In genomic region chr17:30344283-30345088, GRCh38 we compare ENCODE assay signal across 8 cellular contexts. TPM values are rescaled to one million over a fixed set of nuclear protein-coding genes. Genes with fewer than 3 reads are reported as not detected.
DNase-seq lines count a peak whose midpoint lies in the region; ATAC-seq and TF ChIP-seq lines count a peak whose summit lies in the region.

No MANE protein-coding gene starts in this region.

- no peaks in the 10 kb centered on the region for H3K79me2 ChIP-seq in hepatocyte

- H3K9ac ChIP-seq in skeletal muscle satellite cell (ENCODE audit: low read depth, low read length), result no peak overlapping the region

- DNase-seq in NCI-H82 (lab: John Stamatoyannopoulos, UW) (peak; percentile 23), NCI-H82 treated with DMSO at 0.1 percent for 48 hours (lab: John Stamatoyannopoulos, UW; ENCODE audit: unreplicated experiment) (no peak), amniotic epithelial cell (ENCODE audit: low read depth) (peak; percentile 94), hepatocyte (ENCODE audit: low spot score) (peak; percentile 79), 8988T (no peak)
- DNase-seq in stimulated activated CD4-positive, alpha-beta T cell treated with anti-CD3 and anti-CD28 coated beads, Interleukin-2, amount 100 ng/mL, for 24 hours, result no peak

- H3K4me1 ChIP-seq in hepatocyte (ENCODE audit: insufficient read depth) (peaks cover 27% of the 10 kb centered on the region), skeletal muscle satellite cell (ENCODE audit: control insufficient read depth, insufficient read depth, low read length) (peaks cover 32% of the 10 kb centered on the region)

- no peak for ATAC-seq in HG03378 (IDR thresholded peaks at IDR 0.05; ENCODE audit: unreplicated experiment)

- no peak for TF ChIP-seq CTCF in hepatocyte (IDR thresholded peaks at IDR 0.05; ENCODE audit: poor library complexity)

- peak overlapping the region; percentile 68 for H3K4me2 ChIP-seq in hepatocyte
- peak overlapping the region; percentile 22 for H3K4me2 ChIP-seq in skeletal muscle satellite cell (ENCODE audit: low read length)

- H3K36me3 ChIP-seq in hepatocyte (replicated peaks; ENCODE audit: insufficient read depth, low read depth) (no peaks in the 10 kb centered on the region), skeletal muscle satellite cell (ENCODE audit: insufficient read depth, low read length) (no peaks in the 10 kb centered on the region)

- no peaks in the 10 kb centered on the region for H4K20me1 ChIP-seq in hepatocyte (ENCODE audit: insufficient read depth, poor library complexity, severe bottlenecking)

- no peaks in the 10 kb centered on the region for H3K27me3 ChIP-seq in hepatocyte
- peaks cover 5% of the 10 kb centered on the region for H3K27me3 ChIP-seq in skeletal muscle satellite cell (ENCODE audit: control insufficient read depth, insufficient read depth, low read length)

- peak overlapping the region; percentile 87 for H3K27ac ChIP-seq in hepatocyte

- WGBS in hepatocyte (ENCODE audit: low lambda C conversion rate, missing lambda C conversion rate), result 37% methylated on average over 9 of the region's 9 CpGs

- H2AFZ ChIP-seq in hepatocyte, result peak overlapping the region; percentile 58

- H3K9me2 ChIP-seq in hepatocyte (replicated peaks; ENCODE audit: insufficient read depth), result no peaks in the 10 kb centered on the region

- no peak overlapping the region for H3K4me3 ChIP-seq in hepatocyte
- H3K4me3 ChIP-seq in skeletal muscle satellite cell (ENCODE audit: low read length), result no peak overlapping the region

- no peaks in the 10 kb centered on the region for H3K9me3 ChIP-seq in hepatocyte (ENCODE audit: low read depth)
- H3K9me3 ChIP-seq in skeletal muscle satellite cell (replicated peaks; ENCODE audit: low read length), result no peaks in the 10 kb centered on the region

RNA-seq across cellular contexts. Expression of gene TMIGD1, which starts 10.6 kb away (rescaled TPM):
- 3.2 and 3.3 TPM in 2 replicates for total RNA-seq in hepatocyte
- 1.3 and 2.5 TPM in 2 replicates for polyA plus RNA-seq in hepatocyte
- total RNA-seq in skeletal muscle satellite cell (2012; rRNA removed), result not detected in 2 replicates

RNA-seq across cellular contexts. Expression of gene CPD, which starts 34.2 kb away (rescaled TPM):
- total RNA-seq in hepatocyte, result 80.6 and 87.3 TPM in 2 replicates
- 20.7 and 22.2 TPM in 2 replicates for polyA plus RNA-seq in hepatocyte
- 69.2 and 75.3 TPM in 2 replicates for total RNA-seq in skeletal muscle satellite cell (2012; rRNA removed)

RNA-seq across cellular contexts. Expression of gene BLMH, which starts 52.7 kb away (rescaled TPM):
- 28.2 and 29.0 TPM in 2 replicates for total RNA-seq in hepatocyte
- 21.3 and 26.0 TPM in 2 replicates for polyA plus RNA-seq in hepatocyte
- 22.9 and 29.2 TPM in 2 replicates for total RNA-seq in skeletal muscle satellite cell (2012; rRNA removed)

Comparison
In these comparisons a context has a peak if more than half of its experiments do, and no peak if none do; other contexts are left out.
1. DNase-seq: peak in NCI-H82 (single experiment), amniotic epithelial cell (single experiment) and hepatocyte (single experiment); none in NCI-H82 treated with DMSO at 0.1 percent for 48 hours (single experiment), stimulated activated CD4-positive, alpha-beta T cell treated with anti-CD3 and anti-CD28 coated beads, Interleukin-2, amount 100 ng/mL, for 24 hours (0 of 2) and 8988T (single experiment).